ENCODE assay signal across 8 cellular contexts in genomic region chr11:107564877-107565218, GRCh38. TPM values are rescaled to one million over a fixed set of nuclear protein-coding genes. Genes with fewer than 3 reads are reported as not detected.
DNase-seq lines count a peak whose midpoint lies in the region; ATAC-seq and TF ChIP-seq lines count a peak whose summit lies in the region.

No MANE protein-coding gene starts in this region.

- WGBS in hepatocyte (ENCODE audit: low lambda C conversion rate, missing lambda C conversion rate), result 14% methylated on average over 6 of the region's 6 CpGs

- peaks cover 10% of the 10 kb centered on the region for H3K4me1 ChIP-seq in hepatocyte (ENCODE audit: insufficient read depth)

- H3K9me3 Mint-ChIP-seq in WTC11, result no peaks in the 10 kb centered on the region
- no peaks in the 10 kb centered on the region for H3K9me3 Mint-ChIP-seq in stimulated activated memory B cell treated with anti-CD40 and anti-IgM and Interleukin-4, amounts not matched to agents 10 μg/mL and 1 μg/mL and 100 μg/mL, for 72 hours

- H3K4me2 ChIP-seq in hepatocyte, result peak overlapping the region; percentile 79

- in situ Hi-C loops in ACHN (cut with HindIII; ENCODE audit: low pct_ligation_motif_present, low pct_unique_long_range_greater_than_20kb, low sequenced_read_pairs), result no loop called here

- no peaks in the 10 kb centered on the region for H3K27me3 Mint-ChIP-seq in WTC11 (ENCODE audit: low read depth)
- H3K27me3 Mint-ChIP-seq in stimulated activated memory B cell treated with anti-CD40 and anti-IgM and Interleukin-4, amounts not matched to agents 10 μg/mL and 1 μg/mL and 100 μg/mL, for 72 hours, result no peaks in the 10 kb centered on the region

- peak overlapping the region; percentile 97; the same call in 1 of the 2 replicates for H3K27ac Mint-ChIP-seq in WTC11
- peak overlapping the region; percentile 97 for H3K27ac Mint-ChIP-seq in stimulated activated memory B cell treated with anti-CD40 and anti-IgM and Interleukin-4, amounts not matched to agents 10 μg/mL and 1 μg/mL and 100 μg/mL, for 72 hours

- no peak for DNase-seq in WTC11 (ENCODE audit: low spot score)
- DNase-seq in hepatocyte (ENCODE audit: low spot score), result no peak
- DNase-seq in NCI-H446 (lab: John Stamatoyannopoulos, UW), result no peak
- DNase-seq in ACHN, result no peak
- no peak for DNase-seq in SW480 (ENCODE audit: low spot score)

- H3K36me3 Mint-ChIP-seq in WTC11, result no peaks in the 10 kb centered on the region
- H3K36me3 Mint-ChIP-seq in stimulated activated memory B cell treated with anti-CD40 and anti-IgM and Interleukin-4, amounts not matched to agents 10 μg/mL and 1 μg/mL and 100 μg/mL, for 72 hours, result peaks cover 3% of the 10 kb centered on the region

- peak overlapping the region; percentile 96 for H2AFZ ChIP-seq in hepatocyte

- no peaks in the 10 kb centered on the region for H3K9me3 ChIP-seq in hepatocyte (ENCODE audit: low read depth)

- TF ChIP-seq CTCF in WTC11 (IDR thresholded peaks at IDR 0.05) (no peak), hepatocyte (IDR thresholded peaks at IDR 0.05; ENCODE audit: poor library complexity) (no peak)

- H3K9me2 ChIP-seq in hepatocyte (replicated peaks; ENCODE audit: insufficient read depth), result no peaks in the 10 kb centered on the region

- H3K27me3 ChIP-seq in hepatocyte, result no peaks in the 10 kb centered on the region

- peaks cover 23% of the 10 kb centered on the region for H3K4me1 Mint-ChIP-seq in WTC11
- peaks cover 59% of the 10 kb centered on the region for H3K4me1 Mint-ChIP-seq in stimulated activated memory B cell treated with anti-CD40 and anti-IgM and Interleukin-4, amounts not matched to agents 10 μg/mL and 1 μg/mL and 100 μg/mL, for 72 hours

- CTCF ChIA-PET in WTC11 (lab: Charles Lee), result interaction anchor here (1.0 to 5.6 kb wide), 5 partner anchors 16 to 206 kb away, joined by 3 to 38 read pairs (median 4); partner anchors contain the start of gene ELMOD1

- peak; percentile 8 for ATAC-seq in GM18861 (IDR thresholded peaks at IDR 0.05; ENCODE audit: unreplicated experiment)
- peak; percentile 5 for ATAC-seq in HG02870 (IDR thresholded peaks at IDR 0.05; ENCODE audit: unreplicated experiment)
- no peak for ATAC-seq in WTC11
- ATAC-seq in stimulated activated memory B cell treated with anti-CD40 and anti-IgM and Interleukin-4, amounts not matched to agents 10 μg/mL and 1 μg/mL and 100 μg/mL, for 72 hours, result peak; percentile 1

- peak overlapping the region; percentile 99 for H3K4me3 Mint-ChIP-seq in WTC11
- peak overlapping the region; percentile 90 for H3K4me3 Mint-ChIP-seq in stimulated activated memory B cell treated with anti-CD40 and anti-IgM and Interleukin-4, amounts not matched to agents 10 μg/mL and 1 μg/mL and 100 μg/mL, for 72 hours

- peaks cover 29% of the 10 kb centered on the region for H3K79me2 ChIP-seq in hepatocyte

- H3K4me3 ChIP-seq in hepatocyte, result peak overlapping the region; percentile 74

- POLR2A ChIA-PET in WTC11 (lab: Charles Lee), result interaction anchor here (1.0 kb wide), 1 partner anchor 124 kb away, joined by 3 read pairs; no protein-coding TSS in a partner anchor

- no peaks in the 10 kb centered on the region for H3K36me3 ChIP-seq in hepatocyte (replicated peaks; ENCODE audit: insufficient read depth, low read depth)

- no peaks in the 10 kb centered on the region for H4K20me1 ChIP-seq in hepatocyte (ENCODE audit: insufficient read depth, poor library complexity, severe bottlenecking)

- peak overlapping the region; percentile 77 for H3K27ac ChIP-seq in hepatocyte

TF ChIP-seq in WTC11, 78 proteins besides CTCF, POLR2A, EP300 and RAD21:
- TF ChIP-seq ZNF138 (CRISPR knock-in tag; conservative IDR thresholded peaks at IDR 0.05), result no peak
- no peak for TF ChIP-seq FOXP1 (CRISPR knock-in tag; IDR thresholded peaks at IDR 0.05; ENCODE audit: borderline replicate concordance)
- TF ChIP-seq STAT6 (CRISPR knock-in tag; conservative IDR thresholded peaks at IDR 0.05; ENCODE audit: low read depth), result no peak
- TF ChIP-seq NFYB (CRISPR knock-in tag; conservative IDR thresholded peaks at IDR 0.05; ENCODE audit: low read depth), result no peak
- TF ChIP-seq SMAD3 (CRISPR knock-in tag; IDR thresholded peaks at IDR 0.05; ENCODE audit: borderline replicate concordance), result no peak
- no peak for TF ChIP-seq NR2C2 (CRISPR knock-in tag; IDR thresholded peaks at IDR 0.05)
- TF ChIP-seq ZNF263 (CRISPR knock-in tag; IDR thresholded peaks at IDR 0.05; ENCODE audit: low read depth), result no peak
- TF ChIP-seq NFE2L1 (CRISPR knock-in tag; IDR thresholded peaks at IDR 0.05), result no peak
- no peak for TF ChIP-seq ZNF423 (CRISPR knock-in tag; IDR thresholded peaks at IDR 0.05)
TF ChIP-seq in WTC11: peak in this region for 0.

RNA-seq across cellular contexts. Expression of gene ALKBH8, which starts 0.7 kb away (rescaled TPM):
- 6.7 to 9.5 TPM (median 7.3 TPM) in 3 replicates for total RNA-seq in WTC11 (2021)
- total RNA-seq in hepatocyte, result 5.2 and 9.5 TPM in 2 replicates
- polyA plus RNA-seq in hepatocyte, result 1.7 and 2.7 TPM in 2 replicates

RNA-seq across cellular contexts. Expression of gene ELMOD1, which starts 26.1 kb away (rescaled TPM):
- total RNA-seq in WTC11 (2021), result 0.98 to 2.3 TPM (median 1.4 TPM) in 3 replicates
- 3.1 and 3.8 TPM in 2 replicates for total RNA-seq in hepatocyte
- polyA plus RNA-seq in hepatocyte, result 3.1 and 5.3 TPM in 2 replicates
